Comparison of ENCODE assay signal across 18 cellular contexts in genomic region chr7:110889363-110889762, GRCh38.
DNase-seq lines count a peak whose midpoint lies in the region; ATAC-seq, FAIRE-seq and TF ChIP-seq lines count a peak whose summit lies in the region.
"Had no signal": no experiment of that assay in that cellular context is flagged by ENCODE, and none has a peak within 500 bp of the region (broad histone marks: within the 10 kb centered on the region; RNA-seq: fewer than 3 reads in every experiment).

No MANE protein-coding gene starts in this region.

- POLR2A ChIA-PET in HEK293 (lab: Yijun Ruan, JAX) (no interaction called here), K562 (lab: Yijun Ruan, JAX) (interaction anchor here (1.0 kb wide), 1 partner anchor 10 kb away, joined by 3 read pairs; no protein-coding TSS in a partner anchor)

- TF ChIP-seq EP300 in K562 (IDR thresholded peaks at IDR 0.05; ENCODE audit: low read length): no peak

- no peak for FAIRE-seq in K562 (lab: Jason Lieb, UNC)
- FAIRE-seq: G401.6, GM12891, GM18507, H54 had no signal

- H3K9me3 ChIP-seq in HEK293 (ENCODE audit: control insufficient read depth, insufficient read depth, low read depth, low read length) (no peaks in the 10 kb centered on the region), K562 (replicated peaks; ENCODE audit: control insufficient read depth, insufficient read depth, low read depth, low read length) (no peaks in the 10 kb centered on the region)

- no peaks in the 10 kb centered on the region for H3K9me1 ChIP-seq in K562 (ENCODE audit: control insufficient read depth, insufficient read depth, low read length)

- no peak overlapping the region for H3K9ac ChIP-seq in K562 (ENCODE audit: insufficient read depth in 1 of 2, low read depth in 2 of 2, low read length in 2 of 2)
- H3K9ac ChIP-seq: BLaER1 treated with 17β-estradiol and CSF1 and Interleukin-3, amounts not matched to agents 10 nM and 100 nM; GM23248 had no signal

- no peak overlapping the region for H3K4me3 ChIP-seq in HEK293 (ENCODE audit: low read depth, low read length)
- H3K4me3 ChIP-seq in K562: no peak overlapping the region
- H3K4me3 ChIP-seq: BLaER1 treated with 17β-estradiol and CSF1 and Interleukin-3, amounts not matched to agents 10 nM and 100 nM; GM23248 had no signal

- no peaks in the 10 kb centered on the region for H3K27me3 ChIP-seq in K562 (ENCODE audit: control insufficient read depth in 2 of 2, insufficient read depth in 2 of 2, low read length in 2 of 2)
- H3K27me3 ChIP-seq: BLaER1 treated with 17β-estradiol and CSF1 and Interleukin-3, amounts not matched to agents 10 nM and 100 nM had no signal

- in situ Hi-C loops in K562 (cut with MboI): no loop called here

- no peak for TF ChIP-seq RAD21 in K562 (CRISPR knock-in tag; conservative IDR thresholded peaks at IDR 0.05 in 1 of 2, IDR thresholded peaks at IDR 0.05 in 1 of 2)

- H3K9me3 Mint-ChIP-seq in nephron progenitor cell: no peaks in the 10 kb centered on the region
- H3K9me3 Mint-ChIP-seq: CD8-positive, alpha-beta T cell had no signal

- no peak overlapping the region for H3K4me2 ChIP-seq in K562 (ENCODE audit: insufficient read depth, low read length)
- H3K4me2 ChIP-seq: BLaER1 treated with 17β-estradiol and CSF1 and Interleukin-3, amounts not matched to agents 10 nM and 100 nM had no signal

- H3K27ac ChIP-seq in HEK293 (ENCODE audit: extremely low read depth, low read depth, low read length) (no peak overlapping the region), K562 (ENCODE audit: extremely low read depth, low read depth, low read length) (no peak overlapping the region)
- H3K27ac ChIP-seq: BLaER1 treated with 17β-estradiol and CSF1 and Interleukin-3, amounts not matched to agents 10 nM and 100 nM; GM23248; HL-60 had no signal

- no peaks in the 10 kb centered on the region for H4K20me1 ChIP-seq in K562 (replicated peaks; ENCODE audit: control insufficient read depth, insufficient read depth, low read length)
- H4K20me1 ChIP-seq: BLaER1 treated with 17β-estradiol and CSF1 and Interleukin-3, amounts not matched to agents 10 nM and 100 nM had no signal

- intact Hi-C loops in K562 (cut with micrococcal nuclease): no loop called here

- TF ChIP-seq CTCF in HEK293 (tag by site-specific recombination; IDR thresholded peaks at IDR 0.05) (no peak), K562 (IDR thresholded peaks at IDR 0.05 in 2 of 3, conservative IDR thresholded peaks at IDR 0.05 in 1 of 3; ENCODE audit: insufficient read depth in 2 of 3, low read depth in 1 of 3, low read length in 3 of 3) (no peak), nephron progenitor cell (IDR thresholded peaks at IDR 0.05) (no peak)

- TF ChIP-seq POLR2A in K562 (conservative IDR thresholded peaks at IDR 0.05): no peak

- H3K36me3 Mint-ChIP-seq in nephron progenitor cell (ENCODE audit: low read depth): no peaks in the 10 kb centered on the region
- H3K36me3 Mint-ChIP-seq: CD8-positive, alpha-beta T cell had no signal

- CTCF ChIA-PET in HEK293 (lab: Yijun Ruan, JAX) (no interaction called here), K562 (lab: Yijun Ruan, JAX; ENCODE audit: low intra/inter-chr PET ratio) (no interaction called here)

- peak; percentile 28 for DNase-seq in ELF-1 (ENCODE audit: low read depth, low spot score)
- no peak for DNase-seq in K562 (ENCODE audit: extremely low read depth in 1 of 4, low spot score in 3 of 4)
- DNase-seq in nephron progenitor cell: peak; percentile 1
- no peak for DNase-seq in activated T-cell treated with anti-CD3 and anti-CD28 coated beads, Interleukin-2, amount 50 U/mL, for 1 hour
- no peak for DNase-seq in NCI-H2029 (lab: John Stamatoyannopoulos, UW)
- no peak for DNase-seq in iPS-NIHi11 (ENCODE audit: low spot score)
- DNase-seq: Calu3; CD8-positive, alpha-beta T cell; GM23248 had no signal

- no peaks in the 10 kb centered on the region for H3K36me3 ChIP-seq in HEK293 (ENCODE audit: control insufficient read depth in 2 of 2, insufficient read depth in 1 of 2, low read length in 2 of 2)
- H3K36me3 ChIP-seq in K562 (ENCODE audit: control insufficient read depth, insufficient read depth, low read length): no peaks in the 10 kb centered on the region
- H3K36me3 ChIP-seq: BLaER1 treated with 17β-estradiol and CSF1 and Interleukin-3, amounts not matched to agents 10 nM and 100 nM had no signal

- H3K4me1 Mint-ChIP-seq in nephron progenitor cell: no peaks in the 10 kb centered on the region
- H3K4me1 Mint-ChIP-seq: B cell had no signal

- H3K79me2 ChIP-seq in K562 (ENCODE audit: control insufficient read depth, insufficient read depth, low read length): no peaks in the 10 kb centered on the region

- peak overlapping the region; percentile 17 for H3K27ac Mint-ChIP-seq in nephron progenitor cell
- H3K27ac Mint-ChIP-seq: B cell; CD8-positive, alpha-beta T cell had no signal

- 45% methylated on average over 6 of the region's 6 CpGs for WGBS in K562 (ENCODE audit: insufficient coverage, low coverage, missing lambda C conversion rate)

- ATAC-seq in K562: peak; percentile 59
- ATAC-seq: CD8-positive, alpha-beta T cell; HCT116 had no signal

- no peak overlapping the region for H2AFZ ChIP-seq in K562 (ENCODE audit: low read depth, low read length)
- H2AFZ ChIP-seq: GM23248 had no signal

- H3K27me3 Mint-ChIP-seq in nephron progenitor cell (ENCODE audit: low read depth, poor library complexity): no peaks in the 10 kb centered on the region
- H3K27me3 Mint-ChIP-seq: B cell had no signal

- no peaks in the 10 kb centered on the region; the same call in 1 of the 2 replicates for H3K4me1 ChIP-seq in HEK293 (ENCODE audit: control insufficient read depth, insufficient read depth, low read length)
- H3K4me1 ChIP-seq in K562 (replicated peaks in 1 of 2; ENCODE audit: control insufficient read depth in 2 of 2, insufficient read depth in 2 of 2, low read length in 2 of 2): no peaks in the 10 kb centered on the region
- H3K4me1 ChIP-seq: BLaER1 treated with 17β-estradiol and CSF1 and Interleukin-3, amounts not matched to agents 10 nM and 100 nM had no signal

- no peak overlapping the region for H3K4me3 Mint-ChIP-seq in nephron progenitor cell
- H3K4me3 Mint-ChIP-seq: B cell; CD8-positive, alpha-beta T cell had no signal

- BruUV-seq in K562 (replicated peaks; lab: Mats Ljungman, UMichigan): no TSS peak

TF ChIP-seq in HEK293, 187 proteins besides CTCF, POLR2A, EP300 and RAD21:
- TF ChIP-seq ZNF433 (tag by site-specific recombination; IDR thresholded peaks at IDR 0.05; ENCODE audit: low read depth): no peak
- peak; percentile 79 for TF ChIP-seq ZNF549 (tag by site-specific recombination; IDR thresholded peaks at IDR 0.05)

TF ChIP-seq in K562, 482 proteins besides CTCF, POLR2A, EP300 and RAD21 (continues in another document):
- no peak for TF ChIP-seq ARID3B (CRISPR knock-in tag; IDR thresholded peaks at IDR 0.05; ENCODE audit: borderline replicate concordance)
- no peak for TF ChIP-seq RBM22 (IDR thresholded peaks at IDR 0.05; ENCODE audit: low read depth, low read length, poor library complexity, severe bottlenecking)
- TF ChIP-seq NONO (IDR thresholded peaks at IDR 0.05; ENCODE audit: low read depth in 2 of 2, low read length in 1 of 2): no peak
- TF ChIP-seq ZFP1 (CRISPR knock-in tag; IDR thresholded peaks at IDR 0.05): no peak
- no peak for TF ChIP-seq ZNF551 (CRISPR knock-in tag; IDR thresholded peaks at IDR 0.05)
- TF ChIP-seq THAP12 (CRISPR knock-in tag; IDR thresholded peaks at IDR 0.05): no peak
- no peak for TF ChIP-seq ATF1 (CRISPR knock-in tag; IDR thresholded peaks at IDR 0.05)
- TF ChIP-seq ATF1 (tag; IDR thresholded peaks at IDR 0.05): no peak
- TF ChIP-seq THAP7 (CRISPR knock-in tag; IDR thresholded peaks at IDR 0.05): no peak
- TF ChIP-seq CBFA2T2 (conservative IDR thresholded peaks at IDR 0.05): no peak
- TF ChIP-seq MEF2D (tag; conservative IDR thresholded peaks at IDR 0.05; ENCODE audit: low read depth): no peak
- no peak for TF ChIP-seq ETV5 (CRISPR knock-in tag; IDR thresholded peaks at IDR 0.05; ENCODE audit: low read depth)
- no peak for TF ChIP-seq RB1 (IDR thresholded peaks at IDR 0.05; ENCODE audit: low read depth)
- no peak for TF ChIP-seq ZC3H8 (IDR thresholded peaks at IDR 0.05)

Comparison
In these comparisons a context has a peak if more than half of its experiments do, and no peak if none do; other contexts are left out.
1. DNase-seq: peak in ELF-1 (single experiment) and nephron progenitor cell (single experiment); none in K562 (0 of 4), activated T-cell treated with anti-CD3 and anti-CD28 coated beads, Interleukin-2, amount 50 U/mL, for 1 hour (single experiment), NCI-H2029 (single experiment) and iPS-NIHi11 (single experiment).